ENCODE assay signal across 10 cellular contexts in genomic region chr12:114213055-114213561, GRCh38.
A peak's percentile ranks its signal among the peaks of the same experiment; 100 is the strongest.
DNase-seq lines count a peak whose midpoint lies in the region; ATAC-seq and TF ChIP-seq lines count a peak whose summit lies in the region.
"Had no signal": no experiment of that assay in that cellular context is flagged by ENCODE, and none has a peak within 500 bp of the region (broad histone marks: within the 10 kb centered on the region; RNA-seq: fewer than 3 reads in every experiment).

No MANE protein-coding gene starts in this region.

- H3K27ac ChIP-seq in Panc1 (ENCODE audit: low read length) (no peak overlapping the region), heart right ventricle (peak overlapping the region in 3 of 10 donors; percentile 5 to 55 (median 18)), prostate gland (no peak overlapping the region)
- H3K27ac ChIP-seq: thoracic aorta had no signal

- CTCF ChIA-PET in Panc1 (lab: Charles Lee), result no interaction called here

- no peak overlapping the region for H3K4me3 Mint-ChIP-seq in glutamatergic neuron (ENCODE audit: unreplicated experiment)

- H3K36me3 ChIP-seq in Panc1 (ENCODE audit: control insufficient read depth, insufficient read depth, low read length) (no peaks in the 10 kb centered on the region), heart right ventricle (no peaks in the 10 kb centered on the region), prostate gland (no peaks in the 10 kb centered on the region)
- H3K36me3 ChIP-seq: thoracic aorta had no signal

- intact Hi-C loops in Panc1 (cut with micrococcal nuclease; ENCODE audit: unreplicated experiment), result no loop called here
- intact Hi-C loops in heart right ventricle (cut with DNase I), result loop anchor here in 2 of 10 donors (2.0 kb wide), 1 partner anchor 46 kb away; no protein-coding TSS in a partner anchor
- intact Hi-C loops in prostate gland (cut with DNase I), result no loop called here

- POLR2A ChIA-PET in Panc1 (lab: Charles Lee), result no interaction called here

- no peak overlapping the region for H3K27ac Mint-ChIP-seq in glutamatergic neuron (ENCODE audit: unreplicated experiment)
- H3K27ac Mint-ChIP-seq: activated naive CD4-positive, alpha-beta T cell treated with anti-CD3 and anti-CD28 coated beads, Interleukin-2, amount 50 U/mL, for 72 hours had no signal

- no peak for TF ChIP-seq POLR2A in prostate gland (IDR thresholded peaks at IDR 0.05)

- H3K4me1 Mint-ChIP-seq in glutamatergic neuron (ENCODE audit: low read depth, unreplicated experiment), result peaks cover 15% of the 10 kb centered on the region

- peaks cover 15% of the 10 kb centered on the region for H3K36me3 Mint-ChIP-seq in glutamatergic neuron (ENCODE audit: unreplicated experiment)

- H3K27me3 ChIP-seq in Panc1 (ENCODE audit: control insufficient read depth, insufficient read depth, low read length), result no peaks in the 10 kb centered on the region
- H3K27me3 ChIP-seq in heart right ventricle, result peaks cover 0 to 16% (median 0%) of the 10 kb centered on the region in 7 donors
- no peaks in the 10 kb centered on the region for H3K27me3 ChIP-seq in prostate gland (replicated peaks; ENCODE audit: insufficient read depth)

- H3K9me3 ChIP-seq in Panc1 (ENCODE audit: control insufficient read depth, insufficient read depth, low read depth, low read length) (no peaks in the 10 kb centered on the region), heart right ventricle (no peaks in the 10 kb centered on the region), prostate gland (no peaks in the 10 kb centered on the region)
- H3K9me3 ChIP-seq: thoracic aorta had no signal

- in situ Hi-C loops in Panc1 (cut with HindIII; ENCODE audit: low pct_unique_long_range_greater_than_20kb, low sequenced_read_pairs), result no loop called here

- peak; percentile 8 for DNase-seq in HT1080 (ENCODE audit: low read depth)
- no peak for DNase-seq in Panc1 (ENCODE audit: low read depth, low spot score)
- DNase-seq in heart right ventricle, result peak in 1 of 2 donors; percentile 39
- no peak for DNase-seq in prostate gland (ENCODE audit: low spot score)
- no peak for DNase-seq in stimulated activated naive CD4-positive, alpha-beta T cell treated with Interleukin-2 at 50 U/mL for 16 hours (lab: John Stamatoyannopoulos, UW)
- DNase-seq in glutamatergic neuron, result no peak

- H3K4me1 ChIP-seq in Panc1 (ENCODE audit: control insufficient read depth, insufficient read depth, low read length) (no peaks in the 10 kb centered on the region), heart right ventricle (peaks cover 0 to 14% (median 7%) of the 10 kb centered on the region in 9 donors), prostate gland (replicated peaks) (no peaks in the 10 kb centered on the region)

- H3K4me3 ChIP-seq in Panc1 (ENCODE audit: low read depth in 2 of 2, low read length in 2 of 2) (no peak overlapping the region), heart right ventricle (no peak overlapping the region), prostate gland (no peak overlapping the region)
- H3K4me3 ChIP-seq: thoracic aorta had no signal

- ATAC-seq in Panc1, result no peak
- peak; percentile 81 to 93 (median 90) for ATAC-seq in heart right ventricle
- no peak for ATAC-seq in GM21737 (IDR thresholded peaks at IDR 0.05; ENCODE audit: unreplicated experiment)
- no peak for ATAC-seq in HG03196 (IDR thresholded peaks at IDR 0.05; ENCODE audit: unreplicated experiment)
- ATAC-seq: activated naive CD4-positive, alpha-beta T cell treated with anti-CD3 and anti-CD28 coated beads, Interleukin-2, amount 50 U/mL, for 72 hours had no signal

- no peaks in the 10 kb centered on the region for H3K9me3 Mint-ChIP-seq in glutamatergic neuron (ENCODE audit: unreplicated experiment)

- WGBS in heart right ventricle, 2 donors, result 3 to 12% methylated on average over 2 of the region's 2 CpGs
- 46% methylated on average over 2 of the region's 2 CpGs for WGBS in prostate gland

- peaks cover 2% of the 10 kb centered on the region for H3K27me3 Mint-ChIP-seq in glutamatergic neuron (ENCODE audit: unreplicated experiment)

- 0 out of 2 replicates have a peak, but pooled peaks have one; percentile 2 for TF ChIP-seq CTCF in Panc1 (IDR thresholded peaks at IDR 0.05)
- peak in 7 of 9 donors; percentile 13 to 51 (median 34) for TF ChIP-seq CTCF in heart right ventricle (IDR thresholded peaks at IDR 0.05)
- TF ChIP-seq CTCF in prostate gland (IDR thresholded peaks at IDR 0.05), result peak in 3 of 4 experiments; percentile 17 to 22 (median 22)
- no peak for TF ChIP-seq CTCF in glutamatergic neuron (IDR thresholded peaks at IDR 0.05; ENCODE audit: partially characterized antibody, unreplicated experiment)

- BruUV-seq in Panc1 (replicated peaks; lab: Mats Ljungman, UMichigan), result no TSS peak

Comparison
In these comparisons a context has a peak if more than half of its experiments do, and no peak if none do; other contexts are left out.
1. ATAC-seq: peak in heart right ventricle (8 of 8); none in Panc1 (single experiment), GM21737 (single experiment) and HG03196 (single experiment).